25 cellular contexts compared by ENCODE assay signal in genomic region chr4:185456131-185456530, GRCh38. TPM values are rescaled to one million over a fixed set of nuclear protein-coding genes. Genes with fewer than 3 reads are reported as not detected.
"Had no signal": no experiment of that assay in that cellular context is flagged by ENCODE, and none has a peak within 500 bp of the region (broad histone marks: within the 10 kb centered on the region; RNA-seq: fewer than 3 reads in every experiment).

No MANE protein-coding gene starts in this region.

- H3K27me3 ChIP-seq: esophagus squamous epithelium, gastrocnemius medialis, heart right ventricle had no signal

- H3K4me1 Mint-ChIP-seq: naive thymus-derived CD4-positive, alpha-beta T cell had no signal

- H3K4me3 ChIP-seq: coronary artery, esophagus squamous epithelium, gastrocnemius medialis, heart right ventricle, left ventricle myocardium inferior, lower lobe of right lung had no signal

- H3K9me3 ChIP-seq: esophagus squamous epithelium, gastrocnemius medialis, heart right ventricle, left ventricle myocardium inferior, lower lobe of right lung had no signal

- DNase-seq: effector CD8-positive, alpha-beta T cell; effector memory CD8-positive, alpha-beta T cell; endodermal cell; erythroblast; esophagus squamous epithelium; foreskin fibroblast; foreskin melanocyte; gastrocnemius medialis; glutamatergic neuron; head of caudate nucleus; heart right ventricle; hippocampal formation; left cardiac atrium; left ventricle myocardium inferior; lower lobe of right lung; mesenchymal stem cell; midbrain; naive thymus-derived CD4-positive, alpha-beta T cell had no signal

- H3K27ac Mint-ChIP-seq: effector memory CD8-positive, alpha-beta T cell; endodermal cell; naive thymus-derived CD4-positive, alpha-beta T cell had no signal

- ATAC-seq: effector memory CD8-positive, alpha-beta T cell; esophagus mucosa; gastrocnemius medialis; heart right ventricle; left cardiac atrium; lower lobe of right lung; naive thymus-derived CD4-positive, alpha-beta T cell had no signal

- H3K9me3 Mint-ChIP-seq: effector memory CD8-positive, alpha-beta T cell; endodermal cell had no signal

- H3K36me3 ChIP-seq: esophagus squamous epithelium, gastrocnemius medialis, heart right ventricle, left ventricle myocardium inferior, lower lobe of right lung had no signal

- H3K4me1 ChIP-seq: esophagus squamous epithelium, heart right ventricle, left ventricle myocardium inferior, lower lobe of right lung had no signal

- H3K4me3 Mint-ChIP-seq: effector memory CD8-positive, alpha-beta T cell; endodermal cell; naive thymus-derived CD4-positive, alpha-beta T cell had no signal

- H3K27ac ChIP-seq: coronary artery, epithelial cell of prostate, esophagus squamous epithelium, gastrocnemius medialis, heart right ventricle, left ventricle myocardium inferior, lower lobe of right lung had no signal

- FAIRE-seq: endometrium, islet of Langerhans, keratinocyte had no signal

RNA-seq across cellular contexts. Expression of gene CCDC110, which starts 15.4 kb away (rescaled TPM):
- total RNA-seq: mononuclear cell had no signal
